14 cellular contexts compared by ENCODE assay signal in the genomic region with DNA sequence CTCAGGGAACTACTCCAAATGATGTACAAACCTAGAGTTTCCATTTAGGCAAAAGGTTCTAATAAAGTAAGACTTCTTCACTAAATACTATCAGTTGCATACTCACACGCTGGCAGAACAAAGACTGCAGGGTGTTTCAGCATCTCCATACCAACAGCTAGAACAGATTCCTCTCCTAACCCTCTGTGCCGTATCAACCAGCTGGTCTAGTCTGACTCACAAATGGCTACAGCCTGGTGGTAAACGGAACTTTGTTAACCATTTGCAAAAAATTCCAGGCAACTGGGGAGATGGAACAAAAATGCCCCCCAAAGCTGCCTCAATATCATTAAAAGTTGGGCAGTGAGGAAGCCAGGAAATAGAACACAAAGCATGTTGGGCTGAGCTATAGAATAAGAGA.
"Had no signal": no experiment of that assay in that cellular context is flagged by ENCODE, and none has a peak within 500 bp of the region (broad histone marks: within the 10 kb centered on the region; RNA-seq: fewer than 3 reads in every experiment).

No MANE protein-coding gene starts in this region.

- H3K27ac ChIP-seq: coronary artery, spleen, testis, uterus had no signal

- H3K27me3 ChIP-seq: testis, uterus had no signal

- H3K9me3 ChIP-seq: testis, uterus had no signal

- H3K36me3 ChIP-seq: spleen, uterus had no signal

- H3K4me1 ChIP-seq: spleen, testis, uterus had no signal

- DNase-seq: activated CD8-positive, alpha-beta memory T cell treated with anti-CD3 and anti-CD28 coated beads, Interleukin-2, amount 50 U/mL, for 4 hours; activated T-cell treated with anti-CD3 and anti-CD28 coated beads, Interleukin-2, amount 50 U/mL, for 24 hours; aorta; kidney; left ventricle myocardium superior; mammary epithelial cell; natural killer cell; spleen; stimulated activated CD4-positive, alpha-beta T cell treated with anti-CD3 and anti-CD28 coated beads, Interleukin-4, amount 100 ng/mL, for 1 hour; stimulated activated naive CD4-positive, alpha-beta T cell; testis; trophoblast cell; uterus had no signal

- H3K4me3 ChIP-seq: coronary artery, spleen, testis, uterus had no signal
